In genomic region chr14:51495319-51495718, GRCh38 we compare ENCODE assay signal across 30 cellular contexts.
"Had no signal": no experiment of that assay in that cellular context is flagged by ENCODE, and none has a peak within 500 bp of the region (broad histone marks: within the 10 kb centered on the region; RNA-seq: fewer than 3 reads in every experiment).

No MANE protein-coding gene starts in this region.

- H3K9me2 ChIP-seq: SK-N-SH had no signal

- H3K9me3 ChIP-seq: SJCRH30, SK-N-SH had no signal

- H3K9me3 Mint-ChIP-seq: activated CD4-positive, alpha-beta T cell treated with anti-CD3 and anti-CD28 coated beads, Interleukin-2, amount 10 ng/mL, durations not matched to agents 7 days and 5 days; activated naive CD8-positive, alpha-beta T cell treated with anti-CD3 and anti-CD28 coated beads, Interleukin-2, amount 10 ng/mL, durations not matched to agents 7 days and 5 days; activated T-helper 2 cell treated with anti-CD3 and anti-CD28 coated beads, Interferon-gamma antibody, Interleukin-2, Interleukin-4, amounts not matched to agents 10 μg/mL and 5 μg/mL and 100 μg/mL, durations not matched to agents 14 hours and 24 hours and 36 hours; T-helper 1 cell treated with Interleukin-12 subunit alpha and Interleukin-12 subunit beta and Interleukin-4 antibody, amounts not matched to agents 30 μg/mL and 1 μg/mL, for 36 hours; T-helper 2 cell treated with Interferon-gamma antibody and Interleukin-4, amounts not matched to agents 5 μg/mL and 100 μg/mL, for 36 hours had no signal

- H3K27me3 Mint-ChIP-seq: activated CD4-positive, alpha-beta T cell treated with anti-CD3 and anti-CD28 coated beads, Interleukin-2, amount 10 ng/mL, durations not matched to agents 7 days and 5 days; activated naive CD8-positive, alpha-beta T cell treated with anti-CD3 and anti-CD28 coated beads, Interleukin-2, amount 10 ng/mL, durations not matched to agents 7 days and 5 days had no signal

- H3K9ac ChIP-seq: KMS-11, SK-N-SH had no signal

- DNase-seq: activated CD4-positive, alpha-beta T cell treated with anti-CD3 and anti-CD28 coated beads for 36 hours; activated CD4-positive, alpha-beta T cell treated with anti-CD3 and anti-CD28 coated beads, Interleukin-2, amount 10 ng/mL, durations not matched to agents 7 days and 5 days; activated CD4-positive, alpha-beta T cell treated with anti-CD3 and anti-CD28 coated beads, Interleukin-2, amount 50 U/mL, for 48 hours; activated CD8-positive, alpha-beta T cell treated with anti-CD3 and anti-CD28 coated beads, Interleukin-2, amount 10 ng/mL, durations not matched to agents 7 days and 5 days; activated gamma-delta T cell; activated naive CD4-positive, alpha-beta T cell treated with Interleukin-2 at 50 U/mL for 16 hours; activated naive CD8-positive, alpha-beta T cell treated with anti-CD3 and anti-CD28 coated beads, Interleukin-2, amount 10 ng/mL, durations not matched to agents 7 days and 5 days; activated T-cell treated with anti-CD3 and anti-CD28 coated beads, Interleukin-2, amount 50 U/mL, for 24 hours; amygdala; NCI-H1092 treated with DMSO at 0.1 percent for 48 hours; NCI-H1417; NCI-H146; NCI-H187; NCI-H2081; NCI-H2171 treated with DMSO at 0.1 percent for 48 hours; NCI-H2227 treated with DMSO at 0.1 percent for 48 hours; NCI-H446; NCI-H524; NK-92 treated with Interleukin-12 subunit alpha and Interleukin-12 subunit beta, amount 100 ng/mL, for 24 hours; SHP77; SJCRH30; SK-N-SH had no signal

- H3K4me1 Mint-ChIP-seq: activated CD4-positive, alpha-beta T cell treated with anti-CD3 and anti-CD28 coated beads for 36 hours; activated CD4-positive, alpha-beta T cell treated with anti-CD3 and anti-CD28 coated beads, Interleukin-2, amount 10 ng/mL, durations not matched to agents 7 days and 5 days; activated naive CD4-positive, alpha-beta T cell treated with anti-CD3 and anti-CD28 coated beads, Interleukin-2, amount 50 U/mL, for 24 hours; activated naive CD8-positive, alpha-beta T cell treated with anti-CD3 and anti-CD28 coated beads, Interleukin-2, amount 10 ng/mL, durations not matched to agents 7 days and 5 days; WTC11 had no signal

- ATAC-seq: activated CD4-positive, alpha-beta T cell treated with anti-CD3 and anti-CD28 coated beads for 36 hours; activated CD4-positive, CD25-positive, alpha-beta regulatory T cell treated with anti-CD3 and anti-CD28 coated beads, Interleukin-2, amount 50 U/mL, for 24 hours; activated CD8-positive, alpha-beta T cell treated with anti-CD3 and anti-CD28 coated beads, Interleukin-2, amount 10 ng/mL, durations not matched to agents 7 days and 5 days; WTC11 had no signal

- H3K27me3 ChIP-seq: ascending aorta, SJCRH30 had no signal

- H3K36me3 Mint-ChIP-seq: activated naive CD4-positive, alpha-beta T cell treated with anti-CD3 and anti-CD28 coated beads, Interleukin-2, amount 50 U/mL, for 24 hours; activated naive CD8-positive, alpha-beta T cell treated with anti-CD3 and anti-CD28 coated beads, Interleukin-2, amount 10 ng/mL, durations not matched to agents 7 days and 5 days had no signal

- H3K4me3 Mint-ChIP-seq: activated CD4-positive, alpha-beta T cell treated with anti-CD3 and anti-CD28 coated beads for 36 hours; activated CD4-positive, alpha-beta T cell treated with anti-CD3 and anti-CD28 coated beads, Interleukin-2, amount 10 ng/mL, durations not matched to agents 7 days and 5 days; activated CD8-positive, alpha-beta T cell treated with anti-CD3 and anti-CD28 coated beads, Interleukin-2, amount 10 ng/mL, durations not matched to agents 7 days and 5 days; activated naive CD4-positive, alpha-beta T cell treated with anti-CD3 and anti-CD28 coated beads, Interleukin-2, amount 50 U/mL, for 24 hours; activated naive CD8-positive, alpha-beta T cell treated with anti-CD3 and anti-CD28 coated beads, Interleukin-2, amount 10 ng/mL, durations not matched to agents 7 days and 5 days; activated T-cell treated with anti-CD3 and anti-CD28 coated beads, Interleukin-2, amount 50 U/mL, for 24 hours; T-helper 1 cell treated with Interleukin-12 subunit alpha and Interleukin-12 subunit beta and Interleukin-4 antibody, amounts not matched to agents 30 μg/mL and 1 μg/mL, for 36 hours; T-helper 2 cell treated with Interferon-gamma antibody and Interleukin-4, amounts not matched to agents 5 μg/mL and 100 μg/mL, for 36 hours; WTC11 had no signal

- H3K4me3 ChIP-seq: ascending aorta, SJCRH30 had no signal

- H3K4me2 ChIP-seq: KMS-11, SK-N-SH had no signal

- H3K27ac ChIP-seq: ascending aorta, KMS-11, SJCRH30 had no signal

- H3K27ac Mint-ChIP-seq: activated CD4-positive, alpha-beta T cell treated with anti-CD3 and anti-CD28 coated beads for 36 hours; activated CD4-positive, alpha-beta T cell treated with anti-CD3 and anti-CD28 coated beads, Interleukin-2, amount 10 ng/mL, durations not matched to agents 7 days and 5 days; activated CD8-positive, alpha-beta T cell treated with anti-CD3 and anti-CD28 coated beads, Interleukin-2, amount 10 ng/mL, durations not matched to agents 7 days and 5 days; activated naive CD4-positive, alpha-beta T cell treated with anti-CD3 and anti-CD28 coated beads, Interleukin-2, amount 50 U/mL, for 24 hours; activated naive CD8-positive, alpha-beta T cell treated with anti-CD3 and anti-CD28 coated beads, Interleukin-2, amount 10 ng/mL, durations not matched to agents 7 days and 5 days; activated T-cell treated with anti-CD3 and anti-CD28 coated beads, Interleukin-2, amount 50 U/mL, for 24 hours; activated T-helper 2 cell treated with anti-CD3 and anti-CD28 coated beads, Interferon-gamma antibody, Interleukin-2, Interleukin-4, amounts not matched to agents 10 μg/mL and 5 μg/mL and 100 μg/mL, durations not matched to agents 14 hours and 24 hours and 36 hours; T-helper 1 cell treated with Interleukin-12 subunit alpha and Interleukin-12 subunit beta and Interleukin-4 antibody, amounts not matched to agents 30 μg/mL and 1 μg/mL, for 36 hours; T-helper 2 cell treated with Interferon-gamma antibody and Interleukin-4, amounts not matched to agents 5 μg/mL and 100 μg/mL, for 36 hours; WTC11 had no signal

- H3K36me3 ChIP-seq: ascending aorta, SJCRH30 had no signal

- H3K4me1 ChIP-seq: ascending aorta, SJCRH30 had no signal
